Comparison of ENCODE assay signal across 12 cellular contexts in the genomic region with DNA sequence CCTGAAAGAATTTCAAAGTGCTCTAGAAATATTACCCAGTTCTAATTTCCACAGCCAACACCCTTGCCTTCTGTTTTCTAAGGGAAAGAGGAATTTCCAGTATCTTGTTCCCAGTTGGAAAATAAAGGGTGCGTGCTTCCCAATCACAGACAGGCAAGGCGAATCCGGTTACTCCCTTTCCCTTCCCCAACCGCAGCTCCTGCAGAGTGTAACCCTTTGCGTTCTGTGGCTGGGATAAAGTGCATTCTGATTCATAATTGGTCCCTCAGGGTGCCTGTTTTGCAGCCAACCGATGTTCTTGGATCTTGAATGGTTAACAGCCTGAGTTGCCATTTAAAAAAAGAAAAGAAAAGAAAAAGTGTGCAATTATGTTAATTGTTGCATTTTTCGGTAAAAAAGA. TPM values are rescaled to one million over a fixed set of nuclear protein-coding genes. Genes with fewer than 3 reads are reported as not detected.
A peak's percentile ranks its signal among the peaks of the same experiment; 100 is the strongest.
DNase-seq lines count a peak whose midpoint lies in the region; ATAC-seq, FAIRE-seq and TF ChIP-seq lines count a peak whose summit lies in the region.
"Had no signal": no experiment of that assay in that cellular context is flagged by ENCODE, and none has a peak within 500 bp of the region (broad histone marks: within the 10 kb centered on the region; RNA-seq: fewer than 3 reads in every experiment).

No MANE protein-coding gene starts in this region.

- H3K4me3 Mint-ChIP-seq in astrocyte (ENCODE audit: unreplicated experiment), result no peak overlapping the region
- no peak overlapping the region for H3K4me3 Mint-ChIP-seq in activated CD4-positive, alpha-beta T cell treated with anti-CD3 and anti-CD28 coated beads, Interleukin-2, amount 10 ng/mL, durations not matched to agents 24 days and 14 days
- H3K4me3 Mint-ChIP-seq: T-cell had no signal

- no peak overlapping the region for H3K27ac Mint-ChIP-seq in astrocyte (ENCODE audit: unreplicated experiment)
- no peak overlapping the region for H3K27ac Mint-ChIP-seq in activated CD4-positive, alpha-beta T cell treated with anti-CD3 and anti-CD28 coated beads, Interleukin-2, amount 10 ng/mL, durations not matched to agents 24 days and 14 days
- H3K27ac Mint-ChIP-seq: activated T-helper 2 cell treated with anti-CD3 and anti-CD28 coated beads, Interferon-gamma antibody, Interleukin-2, Interleukin-4, amounts not matched to agents 10 μg/mL and 5 μg/mL and 100 μg/mL, durations not matched to agents 14 hours and 24 hours and 36 hours; T-cell had no signal

- H3K4me1 ChIP-seq in astrocyte (ENCODE audit: insufficient read depth, low read length), result no peaks in the 10 kb centered on the region
- H3K4me1 ChIP-seq in right cardiac atrium (ENCODE audit: control insufficient read depth, insufficient read depth, low read length), result no peaks in the 10 kb centered on the region
- H3K4me1 ChIP-seq in rectal smooth muscle tissue (ENCODE audit: control insufficient read depth, insufficient read depth, low read length), result no peaks in the 10 kb centered on the region

- no peaks in the 10 kb centered on the region for H3K79me2 ChIP-seq in astrocyte (ENCODE audit: insufficient read depth, low read length)

- no peaks in the 10 kb centered on the region for H4K20me1 ChIP-seq in astrocyte (ENCODE audit: insufficient read depth, low read length)

- no peak overlapping the region for H3K27ac ChIP-seq in astrocyte (ENCODE audit: low read depth, low read length)
- no peak overlapping the region for H3K27ac ChIP-seq in right cardiac atrium (ENCODE audit: low read length)
- no peak overlapping the region for H3K27ac ChIP-seq in rectal smooth muscle tissue (ENCODE audit: low read depth, low read length)

- ATAC-seq in right cardiac atrium (peak; percentile 80 to 96), HG03196 (IDR thresholded peaks at IDR 0.05; ENCODE audit: unreplicated experiment) (no peak)
- ATAC-seq: T-cell had no signal

- H3K4me3 ChIP-seq in astrocyte (ENCODE audit: insufficient read depth, low read depth, low read length) (no peak overlapping the region), right cardiac atrium (ENCODE audit: low read length) (peak overlapping the region; percentile 45), rectal smooth muscle tissue (ENCODE audit: low read length) (peak overlapping the region; percentile 6)

- no peaks in the 10 kb centered on the region for H3K36me3 ChIP-seq in astrocyte (ENCODE audit: insufficient read depth, low read length)
- no peaks in the 10 kb centered on the region for H3K36me3 ChIP-seq in rectal smooth muscle tissue (ENCODE audit: control insufficient read depth, insufficient read depth, low read length)

- peak overlapping the region; percentile 39 for H2AFZ ChIP-seq in astrocyte (ENCODE audit: low read depth, low read length)

- peaks cover 3% of the 10 kb centered on the region for H3K9me3 Mint-ChIP-seq in astrocyte (ENCODE audit: unreplicated experiment)
- H3K9me3 Mint-ChIP-seq in activated CD4-positive, alpha-beta T cell treated with anti-CD3 and anti-CD28 coated beads, Interleukin-2, amount 10 ng/mL, durations not matched to agents 24 days and 14 days, result peaks cover 16% of the 10 kb centered on the region

- H3K9ac ChIP-seq in astrocyte (ENCODE audit: low read length) (peak overlapping the region; percentile 30), rectal smooth muscle tissue (ENCODE audit: low read length) (no peak overlapping the region)

- intact Hi-C loops in right cardiac atrium (cut with DNase I), result no loop called here
- intact Hi-C loops in activated CD4-positive, alpha-beta T cell treated with anti-CD3 and anti-CD28 coated beads, Interleukin-2, amount 10 ng/mL, durations not matched to agents 24 days and 14 days (cut with micrococcal nuclease), result no loop called here

- no peak for TF ChIP-seq CTCF in astrocyte (IDR thresholded peaks at IDR 0.05; ENCODE audit: insufficient read depth, low read depth, low read length)

- no peaks in the 10 kb centered on the region for H3K36me3 Mint-ChIP-seq in astrocyte (ENCODE audit: low read depth, unreplicated experiment)
- peaks cover 6% of the 10 kb centered on the region for H3K36me3 Mint-ChIP-seq in activated CD4-positive, alpha-beta T cell treated with anti-CD3 and anti-CD28 coated beads, Interleukin-2, amount 10 ng/mL, durations not matched to agents 24 days and 14 days (ENCODE audit: low read depth)

- H3K27me3 ChIP-seq in astrocyte (ENCODE audit: insufficient read depth, low read length) (no peaks in the 10 kb centered on the region), right cardiac atrium (ENCODE audit: control insufficient read depth, insufficient read depth) (no peaks in the 10 kb centered on the region), rectal smooth muscle tissue (ENCODE audit: control insufficient read depth, insufficient read depth, low read length) (no peaks in the 10 kb centered on the region)

- H3K27me3 Mint-ChIP-seq in astrocyte (ENCODE audit: low read depth, unreplicated experiment), result no peaks in the 10 kb centered on the region
- no peaks in the 10 kb centered on the region for H3K27me3 Mint-ChIP-seq in activated CD4-positive, alpha-beta T cell treated with anti-CD3 and anti-CD28 coated beads, Interleukin-2, amount 10 ng/mL, durations not matched to agents 24 days and 14 days
- H3K27me3 Mint-ChIP-seq: T-cell had no signal

- H3K4me1 Mint-ChIP-seq in astrocyte (ENCODE audit: low read depth, unreplicated experiment), result peaks cover 9% of the 10 kb centered on the region
- H3K4me1 Mint-ChIP-seq in activated CD4-positive, alpha-beta T cell treated with anti-CD3 and anti-CD28 coated beads, Interleukin-2, amount 10 ng/mL, durations not matched to agents 24 days and 14 days, result peaks cover 29% of the 10 kb centered on the region

- no peaks in the 10 kb centered on the region for H3K9me3 ChIP-seq in astrocyte (ENCODE audit: insufficient read depth, low read depth, low read length)
- no peaks in the 10 kb centered on the region for H3K9me3 ChIP-seq in right cardiac atrium (ENCODE audit: control insufficient read depth, low read length)
- H3K9me3 ChIP-seq: Caco-2 had no signal

- peak overlapping the region; percentile 75 for H3K4me2 ChIP-seq in astrocyte (ENCODE audit: low read length)

- peak; percentile 5 for DNase-seq in GM04504 (ENCODE audit: low read depth)
- peak; percentile 68 for DNase-seq in astrocyte (ENCODE audit: low read depth)
- peak in 2 of 3 donors; percentile 21 to 50 for DNase-seq in right cardiac atrium
- DNase-seq in NCI-H1048 (lab: John Stamatoyannopoulos, UW), result no peak
- no peak for DNase-seq in NOMO-1 (lab: John Stamatoyannopoulos, UW; ENCODE audit: unreplicated experiment in 2 of 2)
- no peak for DNase-seq in activated CD4-positive, alpha-beta T cell treated with anti-CD3 and anti-CD28 coated beads, Interleukin-2, amount 10 ng/mL, durations not matched to agents 24 days and 14 days
- DNase-seq: Caco-2, NCI-H1694 treated with DMSO at 0.1 percent for 48 hours, T-cell had no signal

- FAIRE-seq in astrocyte (lab: Jason Lieb, UNC), result no peak

- WGBS in right cardiac atrium, result 19% methylated on average over 7 of the region's 7 CpGs

RNA-seq across cellular contexts. Expression of a gene that starts 40.6 kb away (rescaled TPM):
- 19.9 and 22.8 TPM in 2 replicates for total RNA-seq in astrocyte
- 10 to 100 TPM; 10.3 to 12.5 (median 10.9) TPM for total RNA-seq in right cardiac atrium
- polyA plus RNA-seq in right cardiac atrium, result 2.2 TPM
- 22.6 and 27.1 TPM in 2 replicates for total RNA-seq in activated CD4-positive, alpha-beta T cell treated with anti-CD3 and anti-CD28 coated beads, Interleukin-2, amount 10 ng/mL, durations not matched to agents 24 days and 14 days

Comparison
In these comparisons a context has a peak if more than half of its experiments do, and no peak if none do; other contexts are left out.
1. DNase-seq: peak in GM04504 (single experiment), astrocyte (single experiment) and right cardiac atrium (2 of 3); none in NCI-H1048 (single experiment), NOMO-1 (0 of 2) and activated CD4-positive, alpha-beta T cell treated with anti-CD3 and anti-CD28 coated beads, Interleukin-2, amount 10 ng/mL, durations not matched to agents 24 days and 14 days (single experiment).